22 cellular contexts compared by ENCODE assay signal in genomic region chr12:68391905-68392304, GRCh38.
"Had no signal": no experiment of that assay in that cellular context is flagged by ENCODE, and none has a peak within 500 bp of the region (broad histone marks: within the 10 kb centered on the region; RNA-seq: fewer than 3 reads in every experiment).

No MANE protein-coding gene starts in this region.

- H3K4me3 Mint-ChIP-seq: activated CD4-positive, alpha-beta memory T cell treated with anti-CD3 and anti-CD28 coated beads, Interleukin-2, amount 10 ng/mL, durations not matched to agents 7 days and 5 days; activated CD4-positive, alpha-beta T cell treated with anti-CD3 and anti-CD28 coated beads, Interleukin-2, amount 10 ng/mL, durations not matched to agents 24 days and 14 days; activated naive CD4-positive, alpha-beta T cell treated with anti-CD3 and anti-CD28 coated beads, Interleukin-2, amount 10 ng/mL, durations not matched to agents 7 days and 5 days; activated naive CD8-positive, alpha-beta T cell treated with anti-CD3 and anti-CD28 coated beads, Interleukin-2, amount 50 U/mL, for 24 hours; endodermal cell; T-helper 1 cell treated with Interleukin-12 subunit alpha and Interleukin-12 subunit beta and Interleukin-4 antibody, amounts not matched to agents 30 μg/mL and 1 μg/mL, for 36 hours had no signal

- H3K27ac Mint-ChIP-seq: activated CD4-positive, alpha-beta memory T cell treated with anti-CD3 and anti-CD28 coated beads, Interleukin-2, amount 10 ng/mL, durations not matched to agents 7 days and 5 days; activated CD4-positive, alpha-beta T cell treated with anti-CD3 and anti-CD28 coated beads, Interleukin-2, amount 10 ng/mL, durations not matched to agents 24 days and 14 days; activated naive CD4-positive, alpha-beta T cell treated with anti-CD3 and anti-CD28 coated beads, Interleukin-2, amount 10 ng/mL, durations not matched to agents 7 days and 5 days; activated naive CD8-positive, alpha-beta T cell treated with anti-CD3 and anti-CD28 coated beads, Interleukin-2, amount 50 U/mL, for 24 hours; endodermal cell; T-helper 1 cell treated with Interleukin-12 subunit alpha and Interleukin-12 subunit beta and Interleukin-4 antibody, amounts not matched to agents 30 μg/mL and 1 μg/mL, for 36 hours had no signal

- DNase-seq: activated CD4-positive, alpha-beta memory T cell treated with anti-CD3 and anti-CD28 coated beads, Interleukin-2, amount 10 ng/mL, durations not matched to agents 7 days and 5 days; activated CD4-positive, alpha-beta T cell treated with anti-CD3 and anti-CD28 coated beads, Interleukin-2, amount 10 ng/mL, durations not matched to agents 24 days and 14 days; activated effector memory CD4-positive, alpha-beta T cell treated with anti-CD3 and anti-CD28 coated beads, Interleukin-2, amount 50 U/mL, for 16 hours; activated naive CD4-positive, alpha-beta T cell treated with anti-CD3 and anti-CD28 coated beads, Interleukin-2, amount 10 ng/mL, durations not matched to agents 7 days and 5 days; activated naive CD8-positive, alpha-beta T cell treated with anti-CD3 and anti-CD28 coated beads, Interleukin-2, amount 50 U/mL, for 24 hours; activated T-cell treated with anti-CD3 and anti-CD28 coated beads for 4 hours; cerebellar nuclear complex; endodermal cell; foreskin fibroblast; kidney glomerular epithelial cell; left ventricle myocardium superior; mammary epithelial cell; small intestine; stimulated activated CD4-positive, alpha-beta T cell treated with anti-CD3 and anti-CD28 coated beads, Interleukin-15, amount 100 ng/mL, for 24 hours; stimulated activated naive CD4-positive, alpha-beta T cell; T1000; testis; trophoblast cell; uterus had no signal

- H3K27me3 Mint-ChIP-seq: activated CD4-positive, alpha-beta memory T cell treated with anti-CD3 and anti-CD28 coated beads, Interleukin-2, amount 10 ng/mL, durations not matched to agents 7 days and 5 days; activated CD4-positive, alpha-beta T cell treated with anti-CD3 and anti-CD28 coated beads, Interleukin-2, amount 10 ng/mL, durations not matched to agents 24 days and 14 days; activated naive CD8-positive, alpha-beta T cell treated with anti-CD3 and anti-CD28 coated beads, Interleukin-2, amount 50 U/mL, for 24 hours had no signal

- ATAC-seq: activated CD4-positive, CD25-positive, alpha-beta regulatory T cell treated with anti-CD3 and anti-CD28 coated beads, Interleukin-2, amount 50 U/mL, for 24 hours; activated naive CD8-positive, alpha-beta T cell treated with anti-CD3 and anti-CD28 coated beads, Interleukin-2, amount 50 U/mL, for 24 hours; left ventricle myocardium superior; sciatic nerve had no signal
